ENCODE assay signal across 34 cellular contexts in genomic region chr16:26740771-26741170, GRCh38.
"Had no signal": no experiment of that assay in that cellular context is flagged by ENCODE, and none has a peak within 500 bp of the region (broad histone marks: within the 10 kb centered on the region; RNA-seq: fewer than 3 reads in every experiment).

No MANE protein-coding gene starts in this region.

- H3K4me3 Mint-ChIP-seq: activated B cell treated with CpG ODN at 0.5 μM for 24 hours; activated CD4-positive, alpha-beta memory T cell treated with anti-CD3 and anti-CD28 coated beads for 36 hours; activated CD4-positive, alpha-beta T cell treated with anti-CD3 and anti-CD28 coated beads, Interleukin-2, amount 10 ng/mL, durations not matched to agents 24 days and 14 days; activated CD8-positive, alpha-beta memory T cell treated with anti-CD3 and anti-CD28 coated beads, Interleukin-2, amount 10 ng/mL, durations not matched to agents 7 days and 5 days; activated CD8-positive, alpha-beta T cell treated with anti-CD3 and anti-CD28 coated beads, Interleukin-2, amount 10 ng/mL, durations not matched to agents 7 days and 5 days; activated naive CD4-positive, alpha-beta T cell treated with anti-CD3 and anti-CD28 coated beads, Interleukin-2, amount 10 ng/mL, durations not matched to agents 7 days and 5 days; activated naive CD4-positive, alpha-beta T cell treated with anti-CD3 and anti-CD28 coated beads, Interleukin-2, amount 50 U/mL, for 24 hours; activated naive CD8-positive, alpha-beta T cell; activated naive CD8-positive, alpha-beta T cell treated with anti-CD3 and anti-CD28 coated beads, Interleukin-2, amount 10 ng/mL, durations not matched to agents 7 days and 5 days; activated naive CD8-positive, alpha-beta T cell treated with anti-CD3 and anti-CD28 coated beads, Interleukin-2, amount 50 U/mL, for 24 hours; activated T-cell treated with anti-CD3 and anti-CD28 coated beads, Interleukin-2, amount 50 U/mL, for 24 hours; brain; central memory CD8-positive, alpha-beta T cell; T-helper 1 cell treated with Interleukin-12 subunit alpha and Interleukin-12 subunit beta and Interleukin-4 antibody, amounts not matched to agents 30 μg/mL and 1 μg/mL, for 36 hours; T-helper 2 cell treated with Interferon-gamma antibody and Interleukin-4, amounts not matched to agents 5 μg/mL and 100 μg/mL, for 36 hours had no signal

- H3K27ac ChIP-seq: ascending aorta, cardiac muscle cell, VCaP had no signal

- DNase-seq: activated B cell treated with CpG ODN at 0.5 μM for 24 hours; activated CD4-positive, alpha-beta memory T cell treated with anti-CD3 and anti-CD28 coated beads for 36 hours; activated CD4-positive, alpha-beta T cell treated with anti-CD3 and anti-CD28 coated beads for 4 hours; activated CD4-positive, alpha-beta T cell treated with anti-CD3 and anti-CD28 coated beads, Interleukin-2, amount 10 ng/mL, durations not matched to agents 24 days and 14 days; activated CD4-positive, alpha-beta T cell treated with anti-CD3 and anti-CD28 coated beads, Interleukin-2, amount 50 U/mL, for 1 hour; activated CD4-positive, alpha-beta T cell treated with anti-CD3 and anti-CD28 coated beads, Interleukin-2, amount 50 U/mL, for 4 hours; activated CD4-positive, CD25-positive, alpha-beta regulatory T cell treated with anti-CD3 and anti-CD28 coated beads, Interleukin-2, amount 50 U/mL, for 72 hours; activated CD8-positive, alpha-beta memory T cell treated with anti-CD3 and anti-CD28 coated beads for 24 hours; activated CD8-positive, alpha-beta memory T cell treated with anti-CD3 and anti-CD28 coated beads, Interleukin-2, amount 10 ng/mL, durations not matched to agents 7 days and 5 days; activated CD8-positive, alpha-beta memory T cell treated with anti-CD3 and anti-CD28 coated beads, Interleukin-2, amount 50 U/mL, for 48 hours; activated CD8-positive, alpha-beta T cell treated with anti-CD3 and anti-CD28 coated beads, Interleukin-2, amount 10 ng/mL, durations not matched to agents 7 days and 5 days; activated effector memory CD4-positive, alpha-beta T cell treated with Interleukin-2 at 50 U/mL for 16 hours; activated gamma-delta T cell; activated naive CD4-positive, alpha-beta T cell treated with anti-CD3 and anti-CD28 coated beads, Interleukin-2, amount 10 ng/mL, durations not matched to agents 7 days and 5 days; activated naive CD4-positive, alpha-beta T cell treated with Interleukin-2 at 50 U/mL for 16 hours; activated naive CD8-positive, alpha-beta T cell treated with anti-CD3 and anti-CD28 coated beads, Interleukin-2, amount 10 ng/mL, durations not matched to agents 7 days and 5 days; activated naive CD8-positive, alpha-beta T cell treated with anti-CD3 and anti-CD28 coated beads, Interleukin-2, amount 50 U/mL, for 24 hours; activated T-cell treated with anti-CD3 and anti-CD28 coated beads, Interleukin-2, amount 50 U/mL, for 24 hours; activated T-cell treated with anti-CD3 and anti-CD28 coated beads, Interleukin-2, amount 50 U/mL, for 48 hours; amygdala; cerebellar nuclear complex; T-helper 1 cell; T-helper 2 cell; T-helper 9 cell had no signal

- H3K9me3 ChIP-seq: ascending aorta had no signal

- H3K27ac Mint-ChIP-seq: activated B cell treated with CpG ODN at 0.5 μM for 24 hours; activated CD4-positive, alpha-beta memory T cell treated with anti-CD3 and anti-CD28 coated beads for 36 hours; activated CD4-positive, alpha-beta T cell treated with anti-CD3 and anti-CD28 coated beads, Interleukin-2, amount 10 ng/mL, durations not matched to agents 24 days and 14 days; activated CD8-positive, alpha-beta memory T cell treated with anti-CD3 and anti-CD28 coated beads, Interleukin-2, amount 10 ng/mL, durations not matched to agents 7 days and 5 days; activated CD8-positive, alpha-beta T cell treated with anti-CD3 and anti-CD28 coated beads, Interleukin-2, amount 10 ng/mL, durations not matched to agents 7 days and 5 days; activated naive CD4-positive, alpha-beta T cell treated with anti-CD3 and anti-CD28 coated beads, Interleukin-2, amount 10 ng/mL, durations not matched to agents 7 days and 5 days; activated naive CD4-positive, alpha-beta T cell treated with anti-CD3 and anti-CD28 coated beads, Interleukin-2, amount 50 U/mL, for 24 hours; activated naive CD8-positive, alpha-beta T cell; activated naive CD8-positive, alpha-beta T cell treated with anti-CD3 and anti-CD28 coated beads, Interleukin-2, amount 10 ng/mL, durations not matched to agents 7 days and 5 days; activated naive CD8-positive, alpha-beta T cell treated with anti-CD3 and anti-CD28 coated beads, Interleukin-2, amount 50 U/mL, for 24 hours; activated T-cell treated with anti-CD3 and anti-CD28 coated beads, Interleukin-2, amount 50 U/mL, for 24 hours; activated T-helper 2 cell treated with anti-CD3 and anti-CD28 coated beads, Interferon-gamma antibody, Interleukin-2, Interleukin-4, amounts not matched to agents 10 μg/mL and 5 μg/mL and 100 μg/mL, durations not matched to agents 14 hours and 24 hours and 36 hours; T-helper 1 cell treated with Interleukin-12 subunit alpha and Interleukin-12 subunit beta and Interleukin-4 antibody, amounts not matched to agents 30 μg/mL and 1 μg/mL, for 36 hours; T-helper 2 cell treated with Interferon-gamma antibody and Interleukin-4, amounts not matched to agents 5 μg/mL and 100 μg/mL, for 36 hours had no signal

- H3K9me3 Mint-ChIP-seq: activated B cell treated with CpG ODN at 0.5 μM for 24 hours; activated CD4-positive, alpha-beta memory T cell treated with anti-CD3 and anti-CD28 coated beads for 36 hours; activated naive CD4-positive, alpha-beta T cell treated with anti-CD3 and anti-CD28 coated beads, Interleukin-2, amount 10 ng/mL, durations not matched to agents 7 days and 5 days; activated naive CD4-positive, alpha-beta T cell treated with anti-CD3 and anti-CD28 coated beads, Interleukin-2, amount 50 U/mL, for 24 hours; activated naive CD8-positive, alpha-beta T cell treated with anti-CD3 and anti-CD28 coated beads, Interleukin-2, amount 10 ng/mL, durations not matched to agents 7 days and 5 days; activated T-cell treated with anti-CD3 and anti-CD28 coated beads, Interleukin-2, amount 50 U/mL, for 24 hours; activated T-helper 2 cell treated with anti-CD3 and anti-CD28 coated beads, Interferon-gamma antibody, Interleukin-2, Interleukin-4, amounts not matched to agents 10 μg/mL and 5 μg/mL and 100 μg/mL, durations not matched to agents 14 hours and 24 hours and 36 hours; T-helper 1 cell treated with Interleukin-12 subunit alpha and Interleukin-12 subunit beta and Interleukin-4 antibody, amounts not matched to agents 30 μg/mL and 1 μg/mL, for 36 hours; T-helper 2 cell treated with Interferon-gamma antibody and Interleukin-4, amounts not matched to agents 5 μg/mL and 100 μg/mL, for 36 hours had no signal

- H3K4me1 Mint-ChIP-seq: activated B cell treated with CpG ODN at 0.5 μM for 24 hours; activated CD4-positive, alpha-beta T cell treated with anti-CD3 and anti-CD28 coated beads, Interleukin-2, amount 10 ng/mL, durations not matched to agents 24 days and 14 days; activated CD8-positive, alpha-beta memory T cell treated with anti-CD3 and anti-CD28 coated beads, Interleukin-2, amount 10 ng/mL, durations not matched to agents 7 days and 5 days; activated naive CD4-positive, alpha-beta T cell treated with anti-CD3 and anti-CD28 coated beads, Interleukin-2, amount 10 ng/mL, durations not matched to agents 7 days and 5 days; activated naive CD4-positive, alpha-beta T cell treated with anti-CD3 and anti-CD28 coated beads, Interleukin-2, amount 50 U/mL, for 24 hours; activated naive CD8-positive, alpha-beta T cell treated with anti-CD3 and anti-CD28 coated beads, Interleukin-2, amount 10 ng/mL, durations not matched to agents 7 days and 5 days; activated naive CD8-positive, alpha-beta T cell treated with anti-CD3 and anti-CD28 coated beads, Interleukin-2, amount 50 U/mL, for 24 hours; brain; central memory CD8-positive, alpha-beta T cell had no signal

- H3K27me3 ChIP-seq: ascending aorta had no signal

- H3K4me1 ChIP-seq: ascending aorta had no signal

- H3K4me3 ChIP-seq: ascending aorta, cardiac muscle cell had no signal

- H3K36me3 ChIP-seq: ascending aorta, cardiac muscle cell had no signal

- H3K36me3 Mint-ChIP-seq: activated CD4-positive, alpha-beta memory T cell treated with anti-CD3 and anti-CD28 coated beads for 36 hours; activated CD8-positive, alpha-beta memory T cell treated with anti-CD3 and anti-CD28 coated beads, Interleukin-2, amount 10 ng/mL, durations not matched to agents 7 days and 5 days; activated naive CD4-positive, alpha-beta T cell treated with anti-CD3 and anti-CD28 coated beads, Interleukin-2, amount 10 ng/mL, durations not matched to agents 7 days and 5 days; activated naive CD4-positive, alpha-beta T cell treated with anti-CD3 and anti-CD28 coated beads, Interleukin-2, amount 50 U/mL, for 24 hours; activated naive CD8-positive, alpha-beta T cell; activated naive CD8-positive, alpha-beta T cell treated with anti-CD3 and anti-CD28 coated beads, Interleukin-2, amount 10 ng/mL, durations not matched to agents 7 days and 5 days; brain had no signal

- ATAC-seq: activated CD8-positive, alpha-beta memory T cell treated with anti-CD3 and anti-CD28 coated beads, Interleukin-2, amount 10 ng/mL, durations not matched to agents 7 days and 5 days; activated CD8-positive, alpha-beta T cell treated with anti-CD3 and anti-CD28 coated beads, Interleukin-2, amount 10 ng/mL, durations not matched to agents 7 days and 5 days; activated naive CD8-positive, alpha-beta T cell treated with anti-CD3 and anti-CD28 coated beads, Interleukin-2, amount 50 U/mL, for 24 hours had no signal
